1 cellular context compared by ENCODE assay signal in genomic region chr12:58961906-58962305, GRCh38.
TF ChIP-seq lines count a peak whose summit lies in the region.

No MANE protein-coding gene starts in this region.

TF ChIP-seq in endothelial cell of umbilical vein, 7 proteins besides CTCF, POLR2A, EP300 and RAD21:
- TF ChIP-seq EZH2 (IDR thresholded peaks at IDR 0.05; ENCODE audit: borderline replicate concordance, low read depth, low read length, severe bottlenecking) (no peak), MYC (IDR thresholded peaks at IDR 0.05; ENCODE audit: low read depth, low read length) (no peak), POLR2AphosphoS5 (IDR thresholded peaks at IDR 0.05; ENCODE audit: insufficient read depth, low read depth, low read length) (peak; percentile 48), JUN (IDR thresholded peaks at IDR 0.05; ENCODE audit: borderline replicate concordance, insufficient read depth, insufficient read length, low read depth) (peak; percentile 25), GATA2 (IDR thresholded peaks at IDR 0.05; ENCODE audit: insufficient read depth, insufficient read length, low read depth, low read length) (no peak), FOS (IDR thresholded peaks at IDR 0.05; ENCODE audit: borderline replicate concordance, insufficient read depth, low read length) (no peak)
- TF ChIP-seq, protein P1, sequence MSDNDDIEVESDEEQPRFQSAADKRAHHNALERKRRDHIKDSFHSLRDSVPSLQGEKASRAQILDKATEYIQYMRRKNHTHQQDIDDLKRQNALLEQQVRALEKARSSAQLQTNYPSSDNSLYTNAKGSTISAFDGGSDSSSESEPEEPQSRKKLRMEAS (IDR thresholded peaks at IDR 0.05; ENCODE audit: insufficient read depth, insufficient read length) = no peak
TF ChIP-seq in endothelial cell of umbilical vein: peak in this region for 2.
